In genomic region chr2:135638825-135639224, GRCh38 we compare ENCODE assay signal across 1 cellular context.
TF ChIP-seq lines count a peak whose summit lies in the region.

No MANE protein-coding gene starts in this region.

TF ChIP-seq in SK-N-SH treated with all-trans-retinoic acid at 6 μM for 48 hours, 23 proteins besides CTCF, POLR2A, EP300 and RAD21 (continued from another document):
- no peak for TF ChIP-seq CREB5 (CRISPR knock-in tag; IDR thresholded peaks at IDR 0.05; ENCODE audit: low read depth)
